In genomic region chr2:239151201-239152131, GRCh38 we compare ENCODE assay signal across 1 cellular context.
TF ChIP-seq lines count a peak whose summit lies in the region.

No MANE protein-coding gene starts in this region.

TF ChIP-seq in GM23338, 12 proteins besides CTCF, POLR2A, EP300 and RAD21 (continued from another document):
- TF ChIP-seq, protein P1, sequence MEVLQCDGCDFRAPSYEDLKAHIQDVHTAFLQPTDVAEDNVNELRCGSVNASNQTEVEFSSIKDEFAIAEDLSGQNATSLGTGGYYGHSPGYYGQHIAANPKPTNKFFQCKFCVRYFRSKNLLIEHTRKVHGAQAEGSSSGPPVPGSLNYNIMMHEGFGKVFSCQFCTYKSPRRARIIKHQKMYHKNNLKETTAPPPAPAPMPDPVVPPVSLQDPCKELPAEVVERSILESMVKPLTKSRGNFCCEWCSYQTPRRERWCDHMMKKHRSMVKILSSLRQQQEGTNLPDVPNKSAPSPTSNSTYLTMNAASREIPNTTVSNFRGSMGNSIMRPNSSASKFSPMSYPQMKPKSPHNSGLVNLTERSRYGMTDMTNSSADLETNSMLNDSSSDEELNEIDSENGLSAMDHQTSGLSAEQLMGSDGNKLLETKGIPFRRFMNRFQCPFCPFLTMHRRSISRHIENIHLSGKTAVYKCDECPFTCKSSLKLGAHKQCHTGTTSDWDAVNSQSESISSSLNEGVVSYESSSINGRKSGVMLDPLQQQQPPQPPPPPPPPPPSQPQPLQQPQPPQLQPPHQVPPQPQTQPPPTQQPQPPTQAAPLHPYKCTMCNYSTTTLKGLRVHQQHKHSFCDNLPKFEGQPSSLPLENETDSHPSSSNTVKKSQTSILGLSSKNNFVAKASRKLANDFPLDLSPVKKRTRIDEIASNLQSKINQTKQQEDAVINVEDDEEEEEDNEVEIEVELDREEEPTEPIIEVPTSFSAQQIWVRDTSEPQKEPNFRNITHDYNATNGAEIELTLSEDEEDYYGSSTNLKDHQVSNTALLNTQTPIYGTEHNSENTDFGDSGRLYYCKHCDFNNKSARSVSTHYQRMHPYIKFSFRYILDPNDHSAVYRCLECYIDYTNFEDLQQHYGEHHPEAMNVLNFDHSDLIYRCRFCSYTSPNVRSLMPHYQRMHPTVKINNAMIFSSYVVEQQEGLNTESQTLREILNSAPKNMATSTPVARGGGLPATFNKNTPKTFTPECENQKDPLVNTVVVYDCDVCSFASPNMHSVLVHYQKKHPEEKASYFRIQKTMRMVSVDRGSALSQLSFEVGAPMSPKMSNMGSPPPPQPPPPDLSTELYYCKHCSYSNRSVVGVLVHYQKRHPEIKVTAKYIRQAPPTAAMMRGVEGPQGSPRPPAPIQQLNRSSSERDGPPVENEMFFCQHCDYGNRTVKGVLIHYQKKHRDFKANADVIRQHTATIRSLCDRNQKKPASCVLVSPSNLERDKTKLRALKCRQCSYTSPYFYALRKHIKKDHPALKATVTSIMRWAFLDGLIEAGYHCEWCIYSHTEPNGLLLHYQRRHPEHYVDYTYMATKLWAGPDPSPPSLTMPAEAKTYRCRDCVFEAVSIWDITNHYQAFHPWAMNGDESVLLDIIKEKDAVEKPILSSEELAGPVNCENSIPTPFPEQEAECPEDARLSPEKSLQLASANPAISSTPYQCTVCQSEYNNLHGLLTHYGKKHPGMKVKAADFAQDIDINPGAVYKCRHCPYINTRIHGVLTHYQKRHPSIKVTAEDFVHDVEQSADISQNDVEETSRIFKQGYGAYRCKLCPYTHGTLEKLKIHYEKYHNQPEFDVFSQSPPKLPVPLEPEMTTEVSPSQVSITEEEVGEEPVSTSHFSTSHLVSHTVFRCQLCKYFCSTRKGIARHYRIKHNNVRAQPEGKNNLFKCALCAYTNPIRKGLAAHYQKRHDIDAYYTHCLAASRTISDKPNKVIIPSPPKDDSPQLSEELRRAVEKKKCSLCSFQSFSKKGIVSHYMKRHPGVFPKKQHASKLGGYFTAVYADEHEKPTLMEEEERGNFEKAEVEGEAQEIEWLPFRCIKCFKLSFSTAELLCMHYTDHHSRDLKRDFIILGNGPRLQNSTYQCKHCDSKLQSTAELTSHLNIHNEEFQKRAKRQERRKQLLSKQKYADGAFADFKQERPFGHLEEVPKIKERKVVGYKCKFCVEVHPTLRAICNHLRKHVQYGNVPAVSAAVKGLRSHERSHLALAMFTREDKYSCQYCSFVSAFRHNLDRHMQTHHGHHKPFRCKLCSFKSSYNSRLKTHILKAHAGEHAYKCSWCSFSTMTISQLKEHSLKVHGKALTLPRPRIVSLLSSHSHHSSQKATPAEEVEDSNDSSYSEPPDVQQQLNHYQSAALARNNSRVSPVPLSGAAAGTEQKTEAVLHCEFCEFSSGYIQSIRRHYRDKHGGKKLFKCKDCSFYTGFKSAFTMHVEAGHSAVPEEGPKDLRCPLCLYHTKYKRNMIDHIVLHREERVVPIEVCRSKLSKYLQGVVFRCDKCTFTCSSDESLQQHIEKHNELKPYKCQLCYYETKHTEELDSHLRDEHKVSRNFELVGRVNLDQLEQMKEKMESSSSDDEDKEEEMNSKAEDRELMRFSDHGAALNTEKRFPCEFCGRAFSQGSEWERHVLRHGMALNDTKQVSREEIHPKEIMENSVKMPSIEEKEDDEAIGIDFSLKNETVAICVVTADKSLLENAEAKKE (CRISPR knock-in tag; IDR thresholded peaks at IDR 0.05) = no peak
